8 cellular contexts compared by ENCODE assay signal in the genomic region with DNA sequence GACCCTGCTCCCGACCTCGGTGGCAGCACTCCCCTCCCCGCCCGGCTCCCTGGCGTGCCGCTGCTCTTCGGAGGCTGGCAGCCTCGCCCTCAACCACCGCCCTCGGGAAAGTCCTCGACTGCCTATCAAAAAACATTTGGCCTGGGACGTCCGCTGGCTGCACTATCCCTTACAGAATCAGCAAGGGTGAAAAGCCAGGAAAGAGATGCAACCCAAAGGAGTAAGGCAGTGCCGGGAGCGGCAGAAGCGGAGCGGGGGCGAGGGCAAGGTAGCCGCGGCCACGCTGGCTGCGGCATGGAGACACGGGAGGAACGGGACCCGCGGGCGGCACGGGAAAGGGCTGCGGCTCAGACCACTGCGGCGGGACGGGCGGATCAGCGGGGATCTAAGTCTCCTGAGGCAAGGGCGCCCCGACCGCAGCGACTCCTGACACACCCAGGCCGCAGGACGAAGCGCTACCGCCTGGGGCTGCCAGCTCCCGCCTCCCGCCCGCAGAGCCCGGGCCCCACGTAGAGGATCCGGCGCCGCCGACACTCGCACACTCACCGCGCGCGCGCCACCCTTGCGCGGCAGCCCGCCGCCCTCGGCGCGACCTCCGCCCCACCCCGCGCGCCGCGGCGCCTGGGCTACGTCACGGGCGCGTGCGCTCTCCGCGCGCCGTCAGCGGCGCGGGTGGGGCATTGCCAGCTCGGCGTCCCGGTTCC. TPM values are rescaled to one million over a fixed set of nuclear protein-coding genes. Genes with fewer than 3 reads are reported as not detected.
DNase-seq lines count a peak whose midpoint lies in the region; FAIRE-seq and TF ChIP-seq lines count a peak whose summit lies in the region.

A gene with protein sequence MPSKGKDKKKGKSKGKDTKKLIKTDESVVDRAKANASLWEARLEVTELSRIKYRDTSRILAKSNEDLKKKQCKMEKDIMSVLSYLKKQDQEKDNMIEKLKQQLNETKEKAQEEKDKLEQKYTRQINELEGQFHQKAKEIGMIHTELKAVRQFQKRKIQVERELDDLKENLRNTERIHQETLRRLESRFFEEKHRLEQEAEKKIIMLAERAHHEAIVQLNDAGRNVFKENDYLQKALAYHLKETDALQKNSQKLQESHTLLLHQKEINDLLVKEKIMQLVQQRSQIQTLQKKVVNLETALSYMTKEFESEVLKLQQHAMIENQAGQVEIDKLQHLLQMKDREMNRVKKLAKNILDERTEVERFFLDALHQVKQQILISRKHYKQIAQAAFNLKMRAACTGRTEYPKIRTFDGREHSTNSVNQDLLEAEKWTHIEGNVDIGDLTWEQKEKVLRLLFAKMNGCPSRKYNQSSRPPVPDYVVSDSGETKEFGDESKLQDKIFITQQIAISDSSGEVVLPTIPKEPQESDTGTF (plus strand): TSS at position 646 of the 704 bp plus-strand sequence. CDS start 130 bp downstream, outside the sequence.
A gene with protein sequence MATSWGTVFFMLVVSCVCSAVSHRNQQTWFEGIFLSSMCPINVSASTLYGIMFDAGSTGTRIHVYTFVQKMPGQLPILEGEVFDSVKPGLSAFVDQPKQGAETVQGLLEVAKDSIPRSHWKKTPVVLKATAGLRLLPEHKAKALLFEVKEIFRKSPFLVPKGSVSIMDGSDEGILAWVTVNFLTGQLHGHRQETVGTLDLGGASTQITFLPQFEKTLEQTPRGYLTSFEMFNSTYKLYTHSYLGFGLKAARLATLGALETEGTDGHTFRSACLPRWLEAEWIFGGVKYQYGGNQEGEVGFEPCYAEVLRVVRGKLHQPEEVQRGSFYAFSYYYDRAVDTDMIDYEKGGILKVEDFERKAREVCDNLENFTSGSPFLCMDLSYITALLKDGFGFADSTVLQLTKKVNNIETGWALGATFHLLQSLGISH (minus strand): TSS at position 585 of the 704 bp plus-strand sequence. CDS start 31,186 bp downstream, outside the sequence.

- H3K79me1 ChIP-seq in H9 (ENCODE audit: insufficient read depth, low read depth, low read length, poor library complexity, severe bottlenecking) = no peaks in the 10 kb centered on the region

- H3K23me2 ChIP-seq in H9 (ENCODE audit: insufficient read length, low read depth, low read length, poor library complexity, severe bottlenecking) = peaks cover 11% of the 10 kb centered on the region

- H2BK120ac ChIP-seq in H9 (ENCODE audit: low read depth, low read length, poor library complexity, severe bottlenecking) = no peak within 1 kb of the TSS

- no peak for TF ChIP-seq CTCF in H9 (conservative IDR thresholded peaks at IDR 0.05)
- TF ChIP-seq CTCF in subcutaneous adipose tissue (IDR thresholded peaks at IDR 0.05; ENCODE audit: low read depth) = no peak

- H3K4me1 ChIP-seq in H9 (ENCODE audit: insufficient read depth, low read length) (no peaks in the 10 kb centered on the region), SJCRH30 (no peaks in the 10 kb centered on the region)

- H3K9ac ChIP-seq in H9 (ENCODE audit: extremely low read depth, insufficient read length, low read length) = peak within 1 kb of the TSS; percentile 58

- H4K5ac ChIP-seq in H9 (ENCODE audit: insufficient read length, low read depth, low read length) = no peak within 1 kb of the TSS

- WGBS in H9 (ENCODE audit: extremely low coverage, insufficient read length, low lambda C conversion rate) = no CpG with 5 or more reads among the region's 86 CpGs

- DNase-seq in ELF-1 (ENCODE audit: low read depth, low spot score) (peak; percentile 75), H9 (peak; percentile 69), MG63 (peak; percentile 83), SJCRH30 (peak; percentile 80 to 84), frontal cortex (ENCODE audit: low spot score in 2 of 2) (peak; percentile 97 to 98), non-pigmented ciliary epithelial cell (ENCODE audit: low read depth) (peak; percentile 26)
- DNase-seq in activated naive CD4-positive, alpha-beta T cell treated with Interleukin-2 at 50 U/mL for 16 hours = peak; percentile 86

- H3K27ac ChIP-seq in H9 (ENCODE audit: insufficient read length, low read depth, low read length) (no peak within 1 kb of the TSS), SJCRH30 (peak within 1 kb of the TSS; percentile 76)

- no peak within 1 kb of the TSS for H2BK12ac ChIP-seq in H9 (ENCODE audit: insufficient read length, low read depth, low read length)

- H3K56ac ChIP-seq in H9 (ENCODE audit: insufficient read length, low read depth, low read length) = no peak within 1 kb of the TSS

- H3K4me3 ChIP-seq in MG63 = peak within 1 kb of the TSS; percentile 86
- H3K4me3 ChIP-seq in SJCRH30 = peak within 1 kb of the TSS; percentile 93

- H3K27ac Mint-ChIP-seq in H9 = peak within 1 kb of the TSS in 1 of 3 experiments; percentile 91; a peak in 3 of 7 replicates

- H2AFZ ChIP-seq in H9 (ENCODE audit: low read length) = peak within 1 kb of the TSS; percentile 22

- no peaks in the 10 kb centered on the region; the same call in 1 of the 2 replicates for H3K27me3 Mint-ChIP-seq in H9 (ENCODE audit: low read depth)

- H3K4me3 Mint-ChIP-seq in H9 = peak within 1 kb of the TSS; percentile 87 to 94

- H3T11ph ChIP-seq in H9 (ENCODE audit: low read length) = no peak within 1 kb of the TSS

- H3K79me2 ChIP-seq in H9 (ENCODE audit: insufficient read depth, low read length) = no peaks in the 10 kb centered on the region

- no peak within 1 kb of the TSS for H4K91ac ChIP-seq in H9 (ENCODE audit: insufficient read length, low read depth, low read length)

- no peaks in the 10 kb centered on the region for H4K20me1 ChIP-seq in H9 (ENCODE audit: control insufficient read depth, insufficient read depth, insufficient read length)

- H3K4me1 Mint-ChIP-seq in H9 = peaks cover 10 to 12% of the 10 kb centered on the region in 2 experiments

- H2BK20ac ChIP-seq in H9 (ENCODE audit: low read depth, low read length, poor library complexity, severe bottlenecking) = no peak within 1 kb of the TSS

- no peak within 1 kb of the TSS for H2AK5ac ChIP-seq in H9 (ENCODE audit: insufficient read length, low read length)

- no peaks in the 10 kb centered on the region for H3K27me3 ChIP-seq in H9 (ENCODE audit: insufficient read depth, low read length)
- H3K27me3 ChIP-seq in MG63 = no peaks in the 10 kb centered on the region
- H3K27me3 ChIP-seq in SJCRH30 = no peaks in the 10 kb centered on the region

- no peaks in the 10 kb centered on the region for H3K9me3 Mint-ChIP-seq in H9

- H3K4ac ChIP-seq in H9 (ENCODE audit: low read depth, low read length) = no peak within 1 kb of the TSS

- no peaks in the 10 kb centered on the region for H3K9me3 ChIP-seq in H9 (ENCODE audit: control insufficient read depth, low read depth, low read length)
- H3K9me3 ChIP-seq in MG63 = no peaks in the 10 kb centered on the region
- H3K9me3 ChIP-seq in SJCRH30 (replicated peaks) = no peaks in the 10 kb centered on the region

- H2BK5ac ChIP-seq in H9 (ENCODE audit: insufficient read length, low read length) = no peak within 1 kb of the TSS

- FAIRE-seq in frontal cortex (lab: Jason Lieb, UNC) = no peak

- no peak within 1 kb of the TSS; the same call in 1 of the 2 replicates for H2BK15ac ChIP-seq in H9 (ENCODE audit: low read depth, low read length)

- no peak within 1 kb of the TSS for H3K23ac ChIP-seq in H9 (ENCODE audit: insufficient read length, low read depth, low read length)

- H3K4me2 ChIP-seq in H9 (ENCODE audit: insufficient read depth, insufficient read length, low read length) = peak within 1 kb of the TSS; percentile 70

- H3K18ac ChIP-seq in H9 (ENCODE audit: insufficient read length, low read depth, low read length) = peak within 1 kb of the TSS; percentile 58

- peaks cover 0 to 3% (median 0%) of the 10 kb centered on the region in 3 experiments; a peak in 1 of 7 replicates for H3K36me3 Mint-ChIP-seq in H9 (ENCODE audit: insufficient read depth in 1 of 3, low read depth in 3 of 3)

- peak within 1 kb of the TSS; percentile 74 for H3K14ac ChIP-seq in H9 (ENCODE audit: insufficient read depth, low read length)

- H3K36me3 ChIP-seq in MG63 (no peaks in the 10 kb centered on the region), SJCRH30 (no peaks in the 10 kb centered on the region)

- H4K8ac ChIP-seq in H9 (replicated peaks; ENCODE audit: insufficient read length, low read depth, low read length) = no peak within 1 kb of the TSS

RNA-seq across cellular contexts. Expression of the first gene that starts in this region (rescaled TPM):
- 0.61 and 0.66 TPM in 2 replicates for total RNA-seq in H9 (2021)
- total RNA-seq in MG63 (2014; rRNA removed; shearing (Covaris generic); ENCODE audit: low replicate concordance) = 0.92 and 5.5 TPM in 2 replicates
- 0.66 and 0.95 TPM in 2 replicates for total RNA-seq in SJCRH30 (2014; rRNA removed; shearing (Covaris generic))
- 9.0 TPM for total RNA-seq in frontal cortex
- 10 to 100 TPM in 1 of 4 donors, 1 to 10 TPM in 3; 3.1 to 12.3 (median 5.5) TPM for total RNA-seq in subcutaneous adipose tissue

RNA-seq across cellular contexts. Expression of the second gene that starts in this region (rescaled TPM):
- 6.8 and 7.7 TPM in 2 replicates for total RNA-seq in H9 (2021)
- total RNA-seq in MG63 (2014; rRNA removed; shearing (Covaris generic); ENCODE audit: low replicate concordance) = 1.2 and 4.5 TPM in 2 replicates
- total RNA-seq in SJCRH30 (2014; rRNA removed; shearing (Covaris generic)) = 7.3 and 8.4 TPM in 2 replicates
- total RNA-seq in frontal cortex = 4.9 TPM
- 10 to 100 TPM; 10.0 to 14.9 (median 12.4) TPM for total RNA-seq in subcutaneous adipose tissue

Comparison
In these comparisons a context has a peak if more than half of its experiments do, and no peak if none do; other contexts are left out.
1. DNase-seq: peak in every context shown above with its lines; median percentile 98 in frontal cortex; 86 in activated naive CD4-positive, alpha-beta T cell treated with Interleukin-2 at 50 U/mL for 16 hours; 83 in MG63; 82 in SJCRH30; 75 in ELF-1; 69 in H9; 26 in non-pigmented ciliary epithelial cell.